Comparison of ENCODE assay signal across 11 cellular contexts in the genomic region with DNA sequence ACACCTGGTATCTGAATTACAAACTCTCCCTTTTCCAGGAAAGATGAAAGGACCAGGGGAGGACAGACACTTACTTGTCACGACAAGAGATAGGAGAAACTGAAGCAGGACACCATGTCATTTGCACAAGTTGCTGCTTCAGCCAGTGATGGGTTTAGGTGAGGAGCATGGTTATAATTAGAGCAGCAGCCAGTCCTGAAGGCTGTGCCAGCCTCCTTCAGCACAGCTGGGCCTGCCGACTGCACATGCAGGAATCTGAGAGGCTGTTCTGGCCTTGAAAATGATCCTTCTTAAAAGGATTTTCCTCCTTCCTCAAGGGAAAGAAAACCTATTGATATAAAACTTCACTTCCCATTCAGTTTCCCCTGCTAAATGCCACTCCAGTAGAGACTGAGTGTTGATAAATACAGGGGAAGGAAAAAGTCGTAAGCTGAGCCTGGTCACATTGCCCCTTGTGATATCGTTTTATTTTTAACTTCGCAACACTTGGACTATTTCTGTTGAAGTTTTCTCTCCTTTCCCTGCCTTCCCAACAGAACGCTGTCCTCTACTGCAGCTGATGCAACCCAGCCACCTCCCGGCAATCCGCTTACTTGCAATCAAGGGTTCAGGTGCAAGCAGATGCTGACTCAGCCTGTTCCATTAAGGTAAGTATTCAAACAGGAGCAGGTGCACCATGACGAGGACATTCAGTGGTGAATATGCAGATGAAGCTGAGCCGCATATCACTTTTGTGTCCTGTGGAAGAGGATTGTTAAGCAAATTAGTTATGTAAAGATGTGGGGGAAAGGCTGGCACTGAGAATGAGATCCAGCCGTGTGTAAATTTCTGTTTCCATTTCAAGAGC. TPM values are rescaled to one million over a fixed set of nuclear protein-coding genes. Genes with fewer than 3 reads are reported as not detected.
A peak's percentile ranks its signal among the peaks of the same experiment; 100 is the strongest.
DNase-seq lines count a peak whose midpoint lies in the region; ATAC-seq, FAIRE-seq and TF ChIP-seq lines count a peak whose summit lies in the region.
"Had no signal": no experiment of that assay in that cellular context is flagged by ENCODE, and none has a peak within 500 bp of the region (broad histone marks: within the 10 kb centered on the region; RNA-seq: fewer than 3 reads in every experiment).

Gene FBXO40 (plus strand): TSS at position 524 of the 847 bp plus-strand sequence. CDS start 27,197 bp downstream, outside the sequence.

- peaks cover 7% of the 10 kb centered on the region for H3K4me1 Mint-ChIP-seq in activated B cell treated with CpG ODN at 0.5 μM for 24 hours

- no peak for TF ChIP-seq CTCF in activated B cell treated with CpG ODN at 0.5 μM for 24 hours (IDR thresholded peaks at IDR 0.05)

- TF ChIP-seq POLR2A in GM12891 (IDR thresholded peaks at IDR 0.05; ENCODE audit: low read depth, low read length), result no peak

- H3K4me3 Mint-ChIP-seq in activated B cell treated with CpG ODN at 0.5 μM for 24 hours, result no peak within 1 kb of the TSS

- ATAC-seq in HG03460 (IDR thresholded peaks at IDR 0.05; ENCODE audit: unreplicated experiment) (peak; percentile 62), activated B cell treated with CpG ODN at 0.5 μM for 24 hours (ENCODE audit: low read depth) (peak; percentile 21), left lobe of liver (peak; percentile 86), HG03097 (IDR thresholded peaks at IDR 0.05; ENCODE audit: low FRiP score, unreplicated experiment) (no peak), HG03565 (IDR thresholded peaks at IDR 0.05; ENCODE audit: unreplicated experiment) (no peak)

- H3K27me3 Mint-ChIP-seq in activated B cell treated with CpG ODN at 0.5 μM for 24 hours, result no peaks in the 10 kb centered on the region

- no peak within 1 kb of the TSS for H3K27ac Mint-ChIP-seq in activated B cell treated with CpG ODN at 0.5 μM for 24 hours

- H3K36me3 Mint-ChIP-seq in activated B cell treated with CpG ODN at 0.5 μM for 24 hours (ENCODE audit: low read depth), result no peaks in the 10 kb centered on the region

- H3K9me3 Mint-ChIP-seq in activated B cell treated with CpG ODN at 0.5 μM for 24 hours, result no peaks in the 10 kb centered on the region

- intact Hi-C loops in activated B cell treated with CpG ODN at 0.5 μM for 24 hours (cut with micrococcal nuclease), result no loop called here

- no peak for DNase-seq in GM12891 (ENCODE audit: insufficient read length, low spot score)
- no peak for DNase-seq in activated B cell treated with CpG ODN at 0.5 μM for 24 hours
- DNase-seq in left lobe of liver (ENCODE audit: low spot score), result peak; percentile 65
- no peak for DNase-seq in LoVo (ENCODE audit: low spot score)
- DNase-seq in C1 segment of cervical spinal cord (lab: John Stamatoyannopoulos, UW), result no peak
- DNase-seq: spleen had no signal

- POLR2A ChIA-PET in activated B cell treated with CpG ODN at 0.5 μM for 24 hours (lab: Charles Lee), result interaction anchor here (0.6 kb wide), 1 partner anchor 1940 kb away, joined by 3 read pairs; no protein-coding TSS in a partner anchor

- CTCF ChIA-PET in activated B cell treated with CpG ODN at 0.5 μM for 24 hours (lab: Charles Lee), result no interaction called here

- FAIRE-seq in GM12891 (lab: Jason Lieb, UNC), result peak; percentile 70
- FAIRE-seq: endometrium had no signal

TF ChIP-seq in GM12891, 5 proteins besides CTCF, POLR2A, EP300 and RAD21:
- TF ChIP-seq PAX5 (IDR thresholded peaks at IDR 0.05; ENCODE audit: insufficient read depth, low read length, severe bottlenecking) (no peak), TAF1 (IDR thresholded peaks at IDR 0.05; ENCODE audit: low read depth, low read length) (no peak), POLR2AphosphoS5 (IDR thresholded peaks at IDR 0.05; ENCODE audit: low read depth, low read length) (no peak), SPI1 (IDR thresholded peaks at IDR 0.05; ENCODE audit: low read depth, low read length) (no peak), POU2F2 (IDR thresholded peaks at IDR 0.05; ENCODE audit: low read depth, low read length) (no peak)

RNA-seq across cellular contexts. Expression of gene FBXO40, which starts in this region (rescaled TPM):
- polyA plus RNA-seq in GM12891 (2012; ENCODE audit: low read depth, missing spikeins), result 0.10 TPM
- total RNA-seq in activated B cell treated with CpG ODN at 0.5 μM for 24 hours, result not detected in 2 replicates
- total RNA-seq in left lobe of liver, result 0.03 TPM
- total RNA-seq: Daoy, spleen had no signal
- polyA plus RNA-seq: spleen had no signal

Comparison
In these comparisons a context has a peak if more than half of its experiments do, and no peak if none do; other contexts are left out.
1. Peak in ATAC-seq in activated B cell treated with CpG ODN at 0.5 μM for 24 hours; RNA of the gene not detected or under 1 TPM.
2. Peak in DNase-seq and ATAC-seq in left lobe of liver; RNA of the gene not detected or under 1 TPM.